ENCODE assay signal across 16 cellular contexts in the genomic region with DNA sequence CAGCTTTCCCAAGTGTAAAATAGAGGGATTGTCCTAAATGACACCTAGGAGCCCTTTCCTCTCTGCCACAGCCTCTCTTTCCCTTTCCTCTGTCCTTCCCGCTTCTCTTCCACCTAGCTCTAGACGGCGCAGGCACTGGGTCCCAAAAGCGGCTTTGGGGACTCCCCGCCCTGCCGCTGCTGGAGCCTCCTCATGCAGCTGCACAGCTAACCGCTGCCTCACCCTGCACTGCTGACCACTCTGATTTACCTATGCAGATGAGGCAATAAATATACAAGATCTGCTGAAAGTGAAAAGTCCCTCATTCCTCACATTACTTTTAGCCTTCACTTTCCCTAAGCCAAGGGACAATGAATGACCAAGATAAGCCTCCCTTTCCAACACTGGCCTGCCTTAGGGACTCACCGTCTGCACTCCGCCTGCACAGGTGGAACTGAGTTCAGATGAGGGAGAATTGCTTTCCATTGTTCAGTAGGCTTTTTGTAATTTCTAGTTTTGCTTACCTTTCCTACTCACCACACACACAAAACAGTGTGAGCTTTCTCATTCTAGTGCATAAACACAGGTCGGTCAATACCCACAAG.
DNase-seq lines count a peak whose midpoint lies in the region; ATAC-seq, FAIRE-seq and TF ChIP-seq lines count a peak whose summit lies in the region.
"Had no signal": no experiment of that assay in that cellular context is flagged by ENCODE, and none has a peak within 500 bp of the region (broad histone marks: within the 10 kb centered on the region; RNA-seq: fewer than 3 reads in every experiment).

No MANE protein-coding gene starts in this region.

- H2BK12ac ChIP-seq in mesenchymal stem cell (ENCODE audit: low read length in 2 of 2): peak overlapping the region in 1 of 2 experiments; percentile 34

- H3K14ac ChIP-seq in mesenchymal stem cell (ENCODE audit: low read length in 2 of 2): no peak overlapping the region

- TF ChIP-seq CTCF in A549 (IDR thresholded peaks at IDR 0.05) (no peak), right atrium auricular region (IDR thresholded peaks at IDR 0.05) (no peak)

- H4K8ac ChIP-seq in mesenchymal stem cell (ENCODE audit: low read length): no peak overlapping the region

- no peak for TF ChIP-seq EP300 in A549 (IDR thresholded peaks at IDR 0.05)

- H3K79me1 ChIP-seq in mesenchymal stem cell (replicated peaks; ENCODE audit: low read length, poor library complexity, severe bottlenecking): no peaks in the 10 kb centered on the region

- ATAC-seq in A549 (no peak), GM19463 (IDR thresholded peaks at IDR 0.05; ENCODE audit: unreplicated experiment) (peak; percentile 81), HG02763 (IDR thresholded peaks at IDR 0.05; ENCODE audit: unreplicated experiment) (peak; percentile 75), GM18498 (IDR thresholded peaks at IDR 0.05; ENCODE audit: unreplicated experiment) (no peak)
- ATAC-seq: K562, left ventricle myocardium superior had no signal

- peak overlapping the region in 1 of 2 experiments; percentile 59 for H3K18ac ChIP-seq in mesenchymal stem cell (ENCODE audit: low read depth in 1 of 2, low read length in 2 of 2)

- no peak overlapping the region for H2BK5ac ChIP-seq in mesenchymal stem cell (ENCODE audit: low read depth, low read length, poor library complexity, severe bottlenecking)

- H3K23ac ChIP-seq in mesenchymal stem cell (ENCODE audit: low read length in 2 of 2): peak overlapping the region in 1 of 2 experiments; percentile 41

- no peak overlapping the region for H3K9ac ChIP-seq in mesenchymal stem cell (ENCODE audit: low read length)

- H3K9me3 ChIP-seq in A549: no peaks in the 10 kb centered on the region
- H3K9me3 ChIP-seq in mesenchymal stem cell (ENCODE audit: control insufficient read depth, low read length): no peaks in the 10 kb centered on the region
- H3K9me3 ChIP-seq in right atrium auricular region: no peaks in the 10 kb centered on the region
- H3K9me3 ChIP-seq: prostate gland, SJSA1 had no signal

- H3K36me3 ChIP-seq in mesenchymal stem cell (ENCODE audit: control insufficient read depth in 1 of 2, insufficient read depth in 2 of 2, low read depth in 1 of 2, low read length in 2 of 2): no peaks in the 10 kb centered on the region
- H3K36me3 ChIP-seq in right atrium auricular region: no peaks in the 10 kb centered on the region
- H3K36me3 ChIP-seq: prostate gland, SJSA1 had no signal

- no peak overlapping the region for H4K91ac ChIP-seq in mesenchymal stem cell (ENCODE audit: low read length)

- no peak overlapping the region for H2AK5ac ChIP-seq in mesenchymal stem cell (ENCODE audit: low read length, severe bottlenecking)

- peaks cover 56% of the 10 kb centered on the region for H3K4me1 ChIP-seq in A549
- no peaks in the 10 kb centered on the region for H3K4me1 ChIP-seq in mesenchymal stem cell (ENCODE audit: control insufficient read depth, insufficient read depth, low read depth, low read length)
- H3K4me1 ChIP-seq in right atrium auricular region: peaks cover 0 to 7% of the 10 kb centered on the region in 2 donors
- H3K4me1 ChIP-seq: SJSA1 had no signal

- POLR2A ChIA-PET in A549 (lab: Yijun Ruan, JAX): interaction anchor here (1.7 kb wide), 1 partner anchor 197 kb away, joined by 6 read pairs; the partner anchor contains the start of gene BCL6

- DNase-seq in A549 (ENCODE audit: low read depth in 1 of 2, low spot score in 1 of 2): no peak
- peak; percentile 26 for DNase-seq in NCI-H774 (lab: John Stamatoyannopoulos, UW)
- DNase-seq in mesenchymal stem cell: no peak
- no peak for DNase-seq in right atrium auricular region (ENCODE audit: low spot score)
- DNase-seq in DMS79 (lab: John Stamatoyannopoulos, UW): no peak
- DNase-seq: CD4-positive, alpha-beta T cell; central memory CD4-positive, alpha-beta T cell; left ventricle myocardium superior; NK-92 treated with Interleukin-12 subunit alpha and Interleukin-12 subunit beta, amount 100 ng/mL, for 24 hours; substantia nigra had no signal

- FAIRE-seq in A549 (lab: Jason Lieb, UNC): no peak
- FAIRE-seq: K562 had no signal

- no peaks in the 10 kb centered on the region for H3K27me3 ChIP-seq in mesenchymal stem cell (ENCODE audit: control insufficient read depth in 1 of 2, insufficient read depth in 1 of 2, low read length in 2 of 2)
- H3K27me3 ChIP-seq in right atrium auricular region: no peaks in the 10 kb centered on the region
- H3K27me3 ChIP-seq: SJSA1 had no signal

- no peak overlapping the region for H2BK120ac ChIP-seq in mesenchymal stem cell (ENCODE audit: low read depth, low read length)

- no peak overlapping the region for H3K4ac ChIP-seq in mesenchymal stem cell (ENCODE audit: low read depth in 1 of 2, low read length in 2 of 2)

- 96% methylated on average over 10 of the region's 10 CpGs for WGBS in A549 (ENCODE audit: missing lambda C conversion rate)
- WGBS in mesenchymal stem cell: 92% methylated on average over 8 of the region's 10 CpGs

- H3K4me2 ChIP-seq in A549 (peak overlapping the region; percentile 88; the same call in 2 of the 3 replicates), mesenchymal stem cell (ENCODE audit: low read length, poor library complexity, severe bottlenecking) (no peak overlapping the region)

- peak overlapping the region; percentile 80 to 82 for H3K27ac ChIP-seq in A549
- H3K27ac ChIP-seq in mesenchymal stem cell (ENCODE audit: low read length, poor library complexity, severe bottlenecking): no peak overlapping the region
- no peak overlapping the region for H3K27ac ChIP-seq in right atrium auricular region
- H3K27ac ChIP-seq: prostate gland, SJSA1 had no signal

- no peak overlapping the region for H2BK15ac ChIP-seq in mesenchymal stem cell (ENCODE audit: low read depth, poor library complexity, severe bottlenecking)

- CTCF ChIA-PET in A549 (lab: Yijun Ruan, JAX): no interaction called here

- TF ChIP-seq RAD21 in A549 (conservative IDR thresholded peaks at IDR 0.05 in 1 of 2, IDR thresholded peaks at IDR 0.05 in 1 of 2): no peak

- TF ChIP-seq POLR2A in A549 (IDR thresholded peaks at IDR 0.05; ENCODE audit: low read length): no peak

- H3K4me3 ChIP-seq in A549: no peak overlapping the region
- H3K4me3 ChIP-seq in mesenchymal stem cell (ENCODE audit: insufficient read depth in 1 of 2, low read depth in 1 of 2, low read length in 2 of 2): no peak overlapping the region
- H3K4me3 ChIP-seq in right atrium auricular region: no peak overlapping the region
- H3K4me3 ChIP-seq: K562, prostate gland, SJSA1 had no signal

- H2AFZ ChIP-seq in mesenchymal stem cell (ENCODE audit: low read depth, low read length): no peak overlapping the region

TF ChIP-seq in A549, 52 proteins besides CTCF, POLR2A, EP300 and RAD21 (continues in another document):
- TF ChIP-seq RARB (CRISPR knock-in tag; IDR thresholded peaks at IDR 0.05): no peak
- TF ChIP-seq CBX8 (IDR thresholded peaks at IDR 0.05): no peak
- no peak for TF ChIP-seq MAZ (IDR thresholded peaks at IDR 0.05; ENCODE audit: borderline replicate concordance, low read depth, low read length)
- TF ChIP-seq, protein P1, sequence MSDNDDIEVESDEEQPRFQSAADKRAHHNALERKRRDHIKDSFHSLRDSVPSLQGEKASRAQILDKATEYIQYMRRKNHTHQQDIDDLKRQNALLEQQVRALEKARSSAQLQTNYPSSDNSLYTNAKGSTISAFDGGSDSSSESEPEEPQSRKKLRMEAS (IDR thresholded peaks at IDR 0.05): no peak
- TF ChIP-seq NR3C1 (IDR thresholded peaks at IDR 0.05): no peak
- no peak for TF ChIP-seq HEYL (CRISPR knock-in tag; IDR thresholded peaks at IDR 0.05)
- no peak for TF ChIP-seq HDAC2 (IDR thresholded peaks at IDR 0.05)
- TF ChIP-seq CHD4 (IDR thresholded peaks at IDR 0.05; ENCODE audit: borderline replicate concordance): no peak
- TF ChIP-seq ZC3H11A (IDR thresholded peaks at IDR 0.05): no peak
- no peak for TF ChIP-seq USF2 (IDR thresholded peaks at IDR 0.05)
- TF ChIP-seq, protein P2, sequence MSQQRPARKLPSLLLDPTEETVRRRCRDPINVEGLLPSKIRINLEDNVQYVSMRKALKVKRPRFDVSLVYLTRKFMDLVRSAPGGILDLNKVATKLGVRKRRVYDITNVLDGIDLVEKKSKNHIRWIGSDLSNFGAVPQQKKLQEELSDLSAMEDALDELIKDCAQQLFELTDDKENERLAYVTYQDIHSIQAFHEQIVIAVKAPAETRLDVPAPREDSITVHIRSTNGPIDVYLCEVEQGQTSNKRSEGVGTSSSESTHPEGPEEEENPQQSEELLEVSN (IDR thresholded peaks at IDR 0.05; ENCODE audit: borderline replicate concordance, low read depth): no peak
- TF ChIP-seq FOXS1 (CRISPR knock-in tag; IDR thresholded peaks at IDR 0.05): no peak
- TF ChIP-seq, protein P3, sequence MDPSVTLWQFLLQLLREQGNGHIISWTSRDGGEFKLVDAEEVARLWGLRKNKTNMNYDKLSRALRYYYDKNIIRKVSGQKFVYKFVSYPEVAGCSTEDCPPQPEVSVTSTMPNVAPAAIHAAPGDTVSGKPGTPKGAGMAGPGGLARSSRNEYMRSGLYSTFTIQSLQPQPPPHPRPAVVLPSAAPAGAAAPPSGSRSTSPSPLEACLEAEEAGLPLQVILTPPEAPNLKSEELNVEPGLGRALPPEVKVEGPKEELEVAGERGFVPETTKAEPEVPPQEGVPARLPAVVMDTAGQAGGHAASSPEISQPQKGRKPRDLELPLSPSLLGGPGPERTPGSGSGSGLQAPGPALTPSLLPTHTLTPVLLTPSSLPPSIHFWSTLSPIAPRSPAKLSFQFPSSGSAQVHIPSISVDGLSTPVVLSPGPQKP (IDR thresholded peaks at IDR 0.05; ENCODE audit: low read depth, low read length): no peak
- TF ChIP-seq HES2 (IDR thresholded peaks at IDR 0.05): no peak
- TF ChIP-seq BHLHE40 (IDR thresholded peaks at IDR 0.05; ENCODE audit: low read depth, low read length): no peak
- no peak for TF ChIP-seq NFE2L2 (conservative IDR thresholded peaks at IDR 0.05; ENCODE audit: low read length)

Comparison
In these comparisons a context has a peak if more than half of its experiments do, and no peak if none do; other contexts are left out.
1. ATAC-seq: peak in GM19463 (single experiment) and HG02763 (single experiment); none in A549 (0 of 2) and GM18498 (single experiment).
2. H3K27ac ChIP-seq: peak in A549 (2 of 2); none in mesenchymal stem cell (single experiment) and right atrium auricular region (0 of 2).